1 cellular context compared by ENCODE assay signal in the genomic region with DNA sequence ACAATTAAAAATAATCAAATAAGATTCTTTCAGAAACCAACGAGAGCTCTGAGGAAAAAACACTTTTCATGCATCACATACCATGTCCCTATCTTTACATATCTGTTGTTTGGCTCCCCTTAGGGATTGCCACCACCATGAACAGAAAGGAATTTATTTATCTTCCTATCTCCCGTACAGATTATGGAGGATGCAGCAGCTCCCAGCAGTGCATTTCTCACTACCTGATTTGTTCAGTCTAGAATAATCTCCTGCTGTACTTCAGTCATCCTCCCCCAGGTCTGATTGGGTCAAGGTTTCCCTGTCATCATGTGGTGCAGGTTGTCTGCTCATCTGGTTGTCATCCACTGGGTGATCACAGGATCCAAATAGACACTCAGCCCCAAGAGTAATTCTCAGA.
TF ChIP-seq lines count a peak whose summit lies in the region.

No MANE protein-coding gene starts in this region.

TF ChIP-seq in GM23338, 12 proteins besides CTCF, POLR2A, EP300 and RAD21:
- TF ChIP-seq, protein P1, sequence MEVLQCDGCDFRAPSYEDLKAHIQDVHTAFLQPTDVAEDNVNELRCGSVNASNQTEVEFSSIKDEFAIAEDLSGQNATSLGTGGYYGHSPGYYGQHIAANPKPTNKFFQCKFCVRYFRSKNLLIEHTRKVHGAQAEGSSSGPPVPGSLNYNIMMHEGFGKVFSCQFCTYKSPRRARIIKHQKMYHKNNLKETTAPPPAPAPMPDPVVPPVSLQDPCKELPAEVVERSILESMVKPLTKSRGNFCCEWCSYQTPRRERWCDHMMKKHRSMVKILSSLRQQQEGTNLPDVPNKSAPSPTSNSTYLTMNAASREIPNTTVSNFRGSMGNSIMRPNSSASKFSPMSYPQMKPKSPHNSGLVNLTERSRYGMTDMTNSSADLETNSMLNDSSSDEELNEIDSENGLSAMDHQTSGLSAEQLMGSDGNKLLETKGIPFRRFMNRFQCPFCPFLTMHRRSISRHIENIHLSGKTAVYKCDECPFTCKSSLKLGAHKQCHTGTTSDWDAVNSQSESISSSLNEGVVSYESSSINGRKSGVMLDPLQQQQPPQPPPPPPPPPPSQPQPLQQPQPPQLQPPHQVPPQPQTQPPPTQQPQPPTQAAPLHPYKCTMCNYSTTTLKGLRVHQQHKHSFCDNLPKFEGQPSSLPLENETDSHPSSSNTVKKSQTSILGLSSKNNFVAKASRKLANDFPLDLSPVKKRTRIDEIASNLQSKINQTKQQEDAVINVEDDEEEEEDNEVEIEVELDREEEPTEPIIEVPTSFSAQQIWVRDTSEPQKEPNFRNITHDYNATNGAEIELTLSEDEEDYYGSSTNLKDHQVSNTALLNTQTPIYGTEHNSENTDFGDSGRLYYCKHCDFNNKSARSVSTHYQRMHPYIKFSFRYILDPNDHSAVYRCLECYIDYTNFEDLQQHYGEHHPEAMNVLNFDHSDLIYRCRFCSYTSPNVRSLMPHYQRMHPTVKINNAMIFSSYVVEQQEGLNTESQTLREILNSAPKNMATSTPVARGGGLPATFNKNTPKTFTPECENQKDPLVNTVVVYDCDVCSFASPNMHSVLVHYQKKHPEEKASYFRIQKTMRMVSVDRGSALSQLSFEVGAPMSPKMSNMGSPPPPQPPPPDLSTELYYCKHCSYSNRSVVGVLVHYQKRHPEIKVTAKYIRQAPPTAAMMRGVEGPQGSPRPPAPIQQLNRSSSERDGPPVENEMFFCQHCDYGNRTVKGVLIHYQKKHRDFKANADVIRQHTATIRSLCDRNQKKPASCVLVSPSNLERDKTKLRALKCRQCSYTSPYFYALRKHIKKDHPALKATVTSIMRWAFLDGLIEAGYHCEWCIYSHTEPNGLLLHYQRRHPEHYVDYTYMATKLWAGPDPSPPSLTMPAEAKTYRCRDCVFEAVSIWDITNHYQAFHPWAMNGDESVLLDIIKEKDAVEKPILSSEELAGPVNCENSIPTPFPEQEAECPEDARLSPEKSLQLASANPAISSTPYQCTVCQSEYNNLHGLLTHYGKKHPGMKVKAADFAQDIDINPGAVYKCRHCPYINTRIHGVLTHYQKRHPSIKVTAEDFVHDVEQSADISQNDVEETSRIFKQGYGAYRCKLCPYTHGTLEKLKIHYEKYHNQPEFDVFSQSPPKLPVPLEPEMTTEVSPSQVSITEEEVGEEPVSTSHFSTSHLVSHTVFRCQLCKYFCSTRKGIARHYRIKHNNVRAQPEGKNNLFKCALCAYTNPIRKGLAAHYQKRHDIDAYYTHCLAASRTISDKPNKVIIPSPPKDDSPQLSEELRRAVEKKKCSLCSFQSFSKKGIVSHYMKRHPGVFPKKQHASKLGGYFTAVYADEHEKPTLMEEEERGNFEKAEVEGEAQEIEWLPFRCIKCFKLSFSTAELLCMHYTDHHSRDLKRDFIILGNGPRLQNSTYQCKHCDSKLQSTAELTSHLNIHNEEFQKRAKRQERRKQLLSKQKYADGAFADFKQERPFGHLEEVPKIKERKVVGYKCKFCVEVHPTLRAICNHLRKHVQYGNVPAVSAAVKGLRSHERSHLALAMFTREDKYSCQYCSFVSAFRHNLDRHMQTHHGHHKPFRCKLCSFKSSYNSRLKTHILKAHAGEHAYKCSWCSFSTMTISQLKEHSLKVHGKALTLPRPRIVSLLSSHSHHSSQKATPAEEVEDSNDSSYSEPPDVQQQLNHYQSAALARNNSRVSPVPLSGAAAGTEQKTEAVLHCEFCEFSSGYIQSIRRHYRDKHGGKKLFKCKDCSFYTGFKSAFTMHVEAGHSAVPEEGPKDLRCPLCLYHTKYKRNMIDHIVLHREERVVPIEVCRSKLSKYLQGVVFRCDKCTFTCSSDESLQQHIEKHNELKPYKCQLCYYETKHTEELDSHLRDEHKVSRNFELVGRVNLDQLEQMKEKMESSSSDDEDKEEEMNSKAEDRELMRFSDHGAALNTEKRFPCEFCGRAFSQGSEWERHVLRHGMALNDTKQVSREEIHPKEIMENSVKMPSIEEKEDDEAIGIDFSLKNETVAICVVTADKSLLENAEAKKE (CRISPR knock-in tag; IDR thresholded peaks at IDR 0.05): no peak
- TF ChIP-seq JUNB (IDR thresholded peaks at IDR 0.05; ENCODE audit: unreplicated experiment) (no peak), ZNF331 (CRISPR knock-in tag; IDR thresholded peaks at IDR 0.05; ENCODE audit: low read depth) (no peak), NANOG (IDR thresholded peaks at IDR 0.05; ENCODE audit: borderline replicate concordance) (no peak), REST (IDR thresholded peaks at IDR 0.05; ENCODE audit: unreplicated experiment) (no peak), ZNF114 (CRISPR knock-in tag; IDR thresholded peaks at IDR 0.05) (no peak), EZH2phosphoT487 (IDR thresholded peaks at IDR 0.05; ENCODE audit: unreplicated experiment) (no peak), POLR2AphosphoS5 (IDR thresholded peaks at IDR 0.05; ENCODE audit: low read depth) (no peak), STAT1 (IDR thresholded peaks at IDR 0.05; ENCODE audit: unreplicated experiment) (no peak), EZH2 (IDR thresholded peaks at IDR 0.05; ENCODE audit: low read depth, unreplicated experiment) (no peak), CREB1 (CRISPR knock-in tag; IDR thresholded peaks at IDR 0.05; ENCODE audit: low read depth) (no peak)
- TF ChIP-seq, protein P2, sequence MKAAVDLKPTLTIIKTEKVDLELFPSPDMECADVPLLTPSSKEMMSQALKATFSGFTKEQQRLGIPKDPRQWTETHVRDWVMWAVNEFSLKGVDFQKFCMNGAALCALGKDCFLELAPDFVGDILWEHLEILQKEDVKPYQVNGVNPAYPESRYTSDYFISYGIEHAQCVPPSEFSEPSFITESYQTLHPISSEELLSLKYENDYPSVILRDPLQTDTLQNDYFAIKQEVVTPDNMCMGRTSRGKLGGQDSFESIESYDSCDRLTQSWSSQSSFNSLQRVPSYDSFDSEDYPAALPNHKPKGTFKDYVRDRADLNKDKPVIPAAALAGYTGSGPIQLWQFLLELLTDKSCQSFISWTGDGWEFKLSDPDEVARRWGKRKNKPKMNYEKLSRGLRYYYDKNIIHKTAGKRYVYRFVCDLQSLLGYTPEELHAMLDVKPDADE (IDR thresholded peaks at IDR 0.05): no peak
